In the genomic region with DNA sequence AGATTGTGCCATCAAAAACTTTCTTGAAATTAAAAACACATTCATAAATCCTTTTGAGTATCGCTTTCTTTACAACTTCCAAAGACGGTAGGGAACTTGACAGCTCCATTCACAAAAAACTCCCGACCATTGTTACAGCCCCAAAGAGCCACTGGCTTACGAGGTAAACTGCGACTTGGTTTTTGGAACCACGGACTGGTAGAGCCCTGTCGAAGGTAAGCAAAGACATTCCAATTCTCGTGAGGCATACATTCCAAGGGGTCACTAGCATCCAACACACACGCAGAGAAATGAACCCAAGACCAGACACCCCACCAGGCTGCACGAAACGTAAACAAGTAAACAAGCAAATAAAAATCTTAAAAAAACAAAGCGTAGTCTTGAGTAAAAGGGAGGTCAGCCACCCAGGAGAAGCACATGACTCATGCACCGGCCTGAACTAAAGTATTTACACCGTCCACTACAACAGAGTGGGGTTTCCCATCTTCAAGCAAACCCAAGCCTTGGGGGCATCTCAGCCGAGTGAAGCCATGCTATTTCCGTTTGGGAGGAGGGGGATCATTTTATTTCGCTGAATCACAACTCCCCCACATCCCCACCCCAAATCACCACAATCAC, we compare ENCODE assay signal across 8 cellular contexts. TPM values are rescaled to one million over a fixed set of nuclear protein-coding genes. Genes with fewer than 3 reads are reported as not detected.
DNase-seq lines count a peak whose midpoint lies in the region; ATAC-seq, FAIRE-seq and TF ChIP-seq lines count a peak whose summit lies in the region.

No MANE protein-coding gene starts in this region.

- no peaks in the 10 kb centered on the region for H3K36me3 ChIP-seq in CD4-positive, CD25-positive, alpha-beta regulatory T cell (ENCODE audit: control insufficient read depth, insufficient read depth, low read length)
- no peaks in the 10 kb centered on the region for H3K36me3 ChIP-seq in astrocyte (ENCODE audit: insufficient read depth, low read length)
- peaks cover 0 to 5% of the 10 kb centered on the region in 2 experiments for H3K36me3 ChIP-seq in keratinocyte (ENCODE audit: control insufficient read depth in 2 of 2, extremely low read depth in 1 of 2, insufficient read depth in 2 of 2, low read length in 2 of 2)

- H3K9me3 Mint-ChIP-seq in CD4-positive, CD25-positive, alpha-beta regulatory T cell, result no peaks in the 10 kb centered on the region
- H3K9me3 Mint-ChIP-seq in astrocyte (ENCODE audit: unreplicated experiment), result no peaks in the 10 kb centered on the region
- H3K9me3 Mint-ChIP-seq in stimulated activated naive CD8-positive, alpha-beta T cell treated with anti-CD3 and anti-CD28 coated beads, Interleukin-15, Interleukin-2, amounts not matched to agents 100 ng/mL and 50 ng/mL, for 24 hours, result no peaks in the 10 kb centered on the region

- no peak for ATAC-seq in CD4-positive, CD25-positive, alpha-beta regulatory T cell (ENCODE audit: low read depth in 2 of 2)

- H3K27me3 Mint-ChIP-seq in CD4-positive, CD25-positive, alpha-beta regulatory T cell, result peaks cover 6% of the 10 kb centered on the region
- H3K27me3 Mint-ChIP-seq in astrocyte (ENCODE audit: low read depth, unreplicated experiment), result no peaks in the 10 kb centered on the region
- H3K27me3 Mint-ChIP-seq in stimulated activated naive CD8-positive, alpha-beta T cell treated with anti-CD3 and anti-CD28 coated beads, Interleukin-15, Interleukin-2, amounts not matched to agents 100 ng/mL and 50 ng/mL, for 24 hours, result no peaks in the 10 kb centered on the region

- H3K27ac Mint-ChIP-seq in CD4-positive, CD25-positive, alpha-beta regulatory T cell, result peak overlapping the region; percentile 92 to 97 (median 92)
- peak overlapping the region; percentile 98 for H3K27ac Mint-ChIP-seq in astrocyte (ENCODE audit: unreplicated experiment)
- H3K27ac Mint-ChIP-seq in stimulated activated naive CD8-positive, alpha-beta T cell treated with anti-CD3 and anti-CD28 coated beads, Interleukin-15, Interleukin-2, amounts not matched to agents 100 ng/mL and 50 ng/mL, for 24 hours, result peak overlapping the region; percentile 98

- peaks cover 29 to 61% (median 48%) of the 10 kb centered on the region in 4 donors for H3K4me1 Mint-ChIP-seq in CD4-positive, CD25-positive, alpha-beta regulatory T cell
- peaks cover 40% of the 10 kb centered on the region for H3K4me1 Mint-ChIP-seq in astrocyte (ENCODE audit: low read depth, unreplicated experiment)
- H3K4me1 Mint-ChIP-seq in stimulated activated naive CD8-positive, alpha-beta T cell treated with anti-CD3 and anti-CD28 coated beads, Interleukin-15, Interleukin-2, amounts not matched to agents 100 ng/mL and 50 ng/mL, for 24 hours (ENCODE audit: low read depth), result peaks cover 73% of the 10 kb centered on the region

- H3K4me3 Mint-ChIP-seq in CD4-positive, CD25-positive, alpha-beta regulatory T cell, result peak overlapping the region; percentile 93 to 96 (median 96)
- peak overlapping the region; percentile 100 for H3K4me3 Mint-ChIP-seq in astrocyte (ENCODE audit: unreplicated experiment)
- peak overlapping the region; percentile 96 for H3K4me3 Mint-ChIP-seq in stimulated activated naive CD8-positive, alpha-beta T cell treated with anti-CD3 and anti-CD28 coated beads, Interleukin-15, Interleukin-2, amounts not matched to agents 100 ng/mL and 50 ng/mL, for 24 hours

- H3K4me3 ChIP-seq in CD4-positive, CD25-positive, alpha-beta regulatory T cell (ENCODE audit: low read depth, low read length), result peak overlapping the region; percentile 94
- H3K4me3 ChIP-seq in Jurkat, Clone E6-1 (ENCODE audit: low read length), result peak overlapping the region; percentile 94
- peak overlapping the region; percentile 72 for H3K4me3 ChIP-seq in astrocyte (ENCODE audit: insufficient read depth, low read depth, low read length)
- H3K4me3 ChIP-seq in keratinocyte (ENCODE audit: control insufficient read depth in 2 of 3, extremely low read depth in 1 of 3, insufficient read depth in 2 of 3, low read depth in 1 of 3, low read length in 3 of 3), result peak overlapping the region; percentile 67 to 98 (median 90)

- dilution Hi-C loops in keratinocyte (cut with MboI; ENCODE audit: extremely low pct_ligation_motif_present, low sequenced_read_pairs), result no loop called here

- H4K20me1 ChIP-seq in astrocyte (ENCODE audit: insufficient read depth, low read length) (peaks cover 55% of the 10 kb centered on the region), keratinocyte (ENCODE audit: control insufficient read depth, extremely low read depth, insufficient read depth, low read length) (peaks cover 32% of the 10 kb centered on the region)

- no peaks in the 10 kb centered on the region for H3K27me3 ChIP-seq in CD4-positive, CD25-positive, alpha-beta regulatory T cell (ENCODE audit: control insufficient read depth, insufficient read depth, low read length)
- no peaks in the 10 kb centered on the region for H3K27me3 ChIP-seq in astrocyte (ENCODE audit: insufficient read depth, low read length)
- no peaks in the 10 kb centered on the region for H3K27me3 ChIP-seq in keratinocyte (ENCODE audit: control insufficient read depth, extremely low read depth, insufficient read depth, low read length)

- H3K9me3 ChIP-seq in CD4-positive, CD25-positive, alpha-beta regulatory T cell (ENCODE audit: control insufficient read depth in 2 of 2, low read length in 2 of 2), result no peaks in the 10 kb centered on the region
- no peaks in the 10 kb centered on the region for H3K9me3 ChIP-seq in astrocyte (ENCODE audit: insufficient read depth, low read depth, low read length)
- H3K9me3 ChIP-seq in keratinocyte (ENCODE audit: control insufficient read depth, low read depth, low read length), result no peaks in the 10 kb centered on the region

- peak overlapping the region; percentile 99 for H3K9ac ChIP-seq in astrocyte (ENCODE audit: low read length)
- H3K9ac ChIP-seq in keratinocyte (ENCODE audit: control insufficient read depth, extremely low read depth, insufficient read depth, low read length), result peak overlapping the region; percentile 96

- H3K79me2 ChIP-seq in astrocyte (ENCODE audit: insufficient read depth, low read length) (peaks cover 81% of the 10 kb centered on the region), keratinocyte (ENCODE audit: control insufficient read depth, insufficient read depth, low read length) (peaks cover 74% of the 10 kb centered on the region)

- H2AFZ ChIP-seq in astrocyte (ENCODE audit: low read depth, low read length) (no peak overlapping the region), keratinocyte (ENCODE audit: control insufficient read depth, low read length) (no peak overlapping the region)

- FAIRE-seq in astrocyte (lab: Jason Lieb, UNC) (no peak), keratinocyte (lab: Jason Lieb, UNC) (no peak)

- H3K4me2 ChIP-seq in astrocyte (ENCODE audit: low read length), result peak overlapping the region; percentile 91
- peak overlapping the region; percentile 100 for H3K4me2 ChIP-seq in keratinocyte (ENCODE audit: control insufficient read depth, extremely low read depth, insufficient read depth, low read depth, low read length)

- TF ChIP-seq CTCF in astrocyte (IDR thresholded peaks at IDR 0.05; ENCODE audit: insufficient read depth, low read depth, low read length) (no peak), keratinocyte (optimal IDR thresholded peaks at IDR 0.05 in 1 of 3, IDR thresholded peaks at IDR 0.05 in 1 of 3, conservative IDR thresholded peaks at IDR 0.05 in 1 of 3; ENCODE audit: extremely low read depth in 1 of 3, insufficient read depth in 2 of 3, low read length in 3 of 3) (no peak)

- H3K27ac ChIP-seq in CD4-positive, CD25-positive, alpha-beta regulatory T cell (ENCODE audit: insufficient read depth, low read length, poor library complexity, severe bottlenecking), result peak overlapping the region; percentile 80
- H3K27ac ChIP-seq in astrocyte (ENCODE audit: low read depth, low read length) (peak overlapping the region; percentile 97), keratinocyte (ENCODE audit: control insufficient read depth, insufficient read depth, low read length) (peak overlapping the region; percentile 94)

- peaks cover 66% of the 10 kb centered on the region for H3K4me1 ChIP-seq in CD4-positive, CD25-positive, alpha-beta regulatory T cell (ENCODE audit: control insufficient read depth, insufficient read depth, low read length, poor library complexity, severe bottlenecking)
- H3K4me1 ChIP-seq in astrocyte (ENCODE audit: insufficient read depth, low read length) (peaks cover 32% of the 10 kb centered on the region), keratinocyte (ENCODE audit: control insufficient read depth, extremely low read depth, insufficient read depth, low read length) (peaks cover 46% of the 10 kb centered on the region)

- H3K36me3 Mint-ChIP-seq in CD4-positive, CD25-positive, alpha-beta regulatory T cell, result peaks cover 7% of the 10 kb centered on the region
- H3K36me3 Mint-ChIP-seq in astrocyte (ENCODE audit: low read depth, unreplicated experiment), result peaks cover 2% of the 10 kb centered on the region
- peaks cover 31% of the 10 kb centered on the region for H3K36me3 Mint-ChIP-seq in stimulated activated naive CD8-positive, alpha-beta T cell treated with anti-CD3 and anti-CD28 coated beads, Interleukin-15, Interleukin-2, amounts not matched to agents 100 ng/mL and 50 ng/mL, for 24 hours (ENCODE audit: low read depth)

- DNase-seq in CD4-positive, CD25-positive, alpha-beta regulatory T cell, result peak in 2 of 3 donors; percentile 7 to 33
- no peak for DNase-seq in Jurkat, Clone E6-1 (ENCODE audit: low read depth, low spot score)
- DNase-seq in astrocyte (ENCODE audit: low read depth), result peak; percentile 82
- no peak for DNase-seq in keratinocyte (ENCODE audit: low read depth, low spot score)
- no peak for DNase-seq in NCI-H2196 (lab: John Stamatoyannopoulos, UW; ENCODE audit: unreplicated experiment)
- no peak for DNase-seq in HK-2 (ENCODE audit: unreplicated experiment)
- no peak for DNase-seq in NCI-H524 (lab: John Stamatoyannopoulos, UW)

- peaks cover 3% of the 10 kb centered on the region for H3K9me1 ChIP-seq in keratinocyte (ENCODE audit: control insufficient read depth, extremely low read depth, insufficient read depth, low read length)

RNA-seq across cellular contexts. Expression of a gene that starts 1.4 kb away (rescaled TPM):
- 168 TPM for total RNA-seq in CD4-positive, CD25-positive, alpha-beta regulatory T cell
- polyA plus RNA-seq in CD4-positive, CD25-positive, alpha-beta regulatory T cell, result 10 to 100 TPM in 1 of 4 donors, 1 to 10 TPM in 3; 6.6 to 12.4 (median 9.3) TPM
- polyA plus RNA-seq in Jurkat, Clone E6-1 (2012; ENCODE audit: insufficient read depth, insufficient read length), result 27.8 TPM
- total RNA-seq in astrocyte, result 116 and 128 TPM in 2 replicates
- polyA plus RNA-seq in keratinocyte, result 3.7 to 9.2 TPM (median 5.5 TPM) in 3 replicates
- 95.1 TPM for polyA plus RNA-seq in keratinocyte (2011; ENCODE audit: low read depth)
- 6.2 and 7.8 TPM in 2 replicates for polyA plus RNA-seq in keratinocyte (2011; cell fraction: cytosol; rRNA removed)
- polyA plus RNA-seq in keratinocyte (2011; cell fraction: nucleus; rRNA removed), result 22.6 and 30.8 TPM in 2 replicates
- polyA plus RNA-seq in keratinocyte (2012; ENCODE audit: low replicate concordance), result 39.3 and 52.1 TPM in 2 replicates
- 14.3 to 144 TPM (median 21.9 TPM) in 3 replicates for polyA minus RNA-seq in keratinocyte
- 15.0 TPM for polyA minus RNA-seq in keratinocyte (2011; cell fraction: cytosol; rRNA and poly(A)+ RNA removed)
- polyA minus RNA-seq in keratinocyte (2011; cell fraction: nucleus; rRNA and poly(A)+ RNA removed), result 27.1 and 33.9 TPM in 2 replicates

RNA-seq across cellular contexts. Expression of a gene that starts 48.7 kb away (rescaled TPM):
- 79.1 TPM for total RNA-seq in CD4-positive, CD25-positive, alpha-beta regulatory T cell
- 10 to 100 TPM; 11.3 to 15.6 (median 13.6) TPM for polyA plus RNA-seq in CD4-positive, CD25-positive, alpha-beta regulatory T cell
- 24.3 TPM for polyA plus RNA-seq in Jurkat, Clone E6-1 (2012; ENCODE audit: insufficient read depth, insufficient read length)
- 35.6 and 40.1 TPM in 2 replicates for total RNA-seq in astrocyte
- polyA plus RNA-seq in keratinocyte, result 16.8 to 18.1 TPM (median 18.1 TPM) in 3 replicates
- 12.9 TPM for polyA plus RNA-seq in keratinocyte (2011; ENCODE audit: low read depth)
- 10.5 and 10.9 TPM in 2 replicates for polyA plus RNA-seq in keratinocyte (2011; cell fraction: cytosol; rRNA removed)
- polyA plus RNA-seq in keratinocyte (2011; cell fraction: nucleus; rRNA removed), result 34.8 and 35.0 TPM in 2 replicates
- polyA plus RNA-seq in keratinocyte (2012; ENCODE audit: low replicate concordance), result 10.2 and 17.8 TPM in 2 replicates
- 5.7 to 9.0 TPM (median 7.6 TPM) in 3 replicates for polyA minus RNA-seq in keratinocyte
- polyA minus RNA-seq in keratinocyte (2011; cell fraction: cytosol; rRNA and poly(A)+ RNA removed), result 14.6 TPM
- 12.0 and 12.6 TPM in 2 replicates for polyA minus RNA-seq in keratinocyte (2011; cell fraction: nucleus; rRNA and poly(A)+ RNA removed)

Comparison
In these comparisons a context has a peak if more than half of its experiments do, and no peak if none do; other contexts are left out.
1. DNase-seq: peak in CD4-positive, CD25-positive, alpha-beta regulatory T cell (2 of 3) and astrocyte (single experiment); none in Jurkat, Clone E6-1 (single experiment), keratinocyte (single experiment), NCI-H2196 (single experiment), HK-2 (single experiment) and NCI-H524 (0 of 2).
2. Peak in every context shown above with its lines, with median percentiles within 50 percentile points of each other: H3K27ac ChIP-seq, H3K4me3 ChIP-seq, H3K27ac Mint-ChIP-seq and H3K4me3 Mint-ChIP-seq.